In the genomic region with DNA sequence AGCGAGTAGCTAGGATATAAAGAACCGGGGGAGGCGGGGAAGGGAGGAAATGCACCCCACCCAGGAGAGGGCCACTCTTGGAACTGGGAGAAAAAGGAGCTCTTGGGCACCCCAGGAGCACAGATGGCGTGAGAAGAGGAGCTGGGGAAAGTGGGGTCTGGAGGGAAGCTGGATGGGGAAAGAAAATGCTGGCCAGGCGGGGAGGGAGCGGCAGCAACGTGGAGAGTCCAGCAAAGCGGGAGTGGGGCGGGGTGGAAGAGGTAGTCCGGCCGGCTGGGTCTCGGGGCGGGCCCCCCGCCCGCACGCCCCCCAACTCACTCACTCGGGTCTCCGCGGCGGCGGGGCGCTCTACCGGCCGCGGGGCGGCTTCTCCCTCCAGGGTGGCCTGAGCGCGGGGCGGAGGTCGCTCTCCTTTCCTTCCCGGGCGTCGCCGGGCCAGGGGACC, we compare ENCODE assay signal across 8 cellular contexts. TPM values are rescaled to one million over a fixed set of nuclear protein-coding genes. Genes with fewer than 3 reads are reported as not detected.
DNase-seq lines count a peak whose midpoint lies in the region; ATAC-seq and TF ChIP-seq lines count a peak whose summit lies in the region.

No MANE protein-coding gene starts in this region.

- H3K27ac ChIP-seq in gastroesophageal sphincter, result peak overlapping the region; percentile 98 to 100 (median 100)
- H3K27ac ChIP-seq in parathyroid adenoma, result peak overlapping the region; percentile 99

- peaks cover 14% of the 10 kb centered on the region for H3K79me2 ChIP-seq in parathyroid adenoma

- peaks cover 13% of the 10 kb centered on the region for H3K36me3 Mint-ChIP-seq in activated CD8-positive, alpha-beta memory T cell treated with anti-CD3 and anti-CD28 coated beads, Interleukin-2, amount 10 ng/mL, durations not matched to agents 7 days and 5 days
- peaks cover 16% of the 10 kb centered on the region for H3K36me3 Mint-ChIP-seq in activated CD4-positive, alpha-beta T cell treated with anti-CD3 and anti-CD28 coated beads, Interleukin-2, amount 10 ng/mL, durations not matched to agents 7 days and 5 days (ENCODE audit: low read depth)

- peak overlapping the region; percentile 96 for H3K27ac Mint-ChIP-seq in activated CD8-positive, alpha-beta memory T cell treated with anti-CD3 and anti-CD28 coated beads, Interleukin-2, amount 10 ng/mL, durations not matched to agents 7 days and 5 days
- peak overlapping the region; percentile 96 for H3K27ac Mint-ChIP-seq in activated CD4-positive, alpha-beta T cell treated with anti-CD3 and anti-CD28 coated beads, Interleukin-2, amount 10 ng/mL, durations not matched to agents 7 days and 5 days

- no peak for TF ChIP-seq POLR2A in gastroesophageal sphincter (IDR thresholded peaks at IDR 0.05)

- H3K9me3 Mint-ChIP-seq in activated CD8-positive, alpha-beta memory T cell treated with anti-CD3 and anti-CD28 coated beads, Interleukin-2, amount 10 ng/mL, durations not matched to agents 7 days and 5 days (ENCODE audit: low read depth), result no peaks in the 10 kb centered on the region
- no peaks in the 10 kb centered on the region for H3K9me3 Mint-ChIP-seq in activated CD4-positive, alpha-beta T cell treated with anti-CD3 and anti-CD28 coated beads, Interleukin-2, amount 10 ng/mL, durations not matched to agents 7 days and 5 days

- WGBS in gastroesophageal sphincter (ENCODE audit: low coverage in 1 of 2), 2 donors, result 0 to 10% methylated on average over 3 to 11 of the region's 34 CpGs

- no peaks in the 10 kb centered on the region for H3K27me3 ChIP-seq in gastroesophageal sphincter
- no peaks in the 10 kb centered on the region for H3K27me3 ChIP-seq in parathyroid adenoma (ENCODE audit: control insufficient read depth, insufficient read depth, low read length)

- TF ChIP-seq CTCF in gastroesophageal sphincter (IDR thresholded peaks at IDR 0.05) (no peak), parathyroid adenoma (IDR thresholded peaks at IDR 0.05) (no peak)

- peak overlapping the region; percentile 96 to 97 for H3K4me3 ChIP-seq in gastroesophageal sphincter
- H3K4me3 ChIP-seq in parathyroid adenoma (ENCODE audit: low read depth, low read length), result peak overlapping the region; percentile 96

- peak overlapping the region; percentile 96 for H3K4me3 Mint-ChIP-seq in activated CD8-positive, alpha-beta memory T cell treated with anti-CD3 and anti-CD28 coated beads, Interleukin-2, amount 10 ng/mL, durations not matched to agents 7 days and 5 days
- H3K4me3 Mint-ChIP-seq in activated CD4-positive, alpha-beta T cell treated with anti-CD3 and anti-CD28 coated beads, Interleukin-2, amount 10 ng/mL, durations not matched to agents 7 days and 5 days, result peak overlapping the region; percentile 82

- H3K9me3 ChIP-seq in gastroesophageal sphincter, result no peaks in the 10 kb centered on the region
- H3K9me3 ChIP-seq in parathyroid adenoma (ENCODE audit: control insufficient read depth, low read length), result no peaks in the 10 kb centered on the region

- H3K4me2 ChIP-seq in parathyroid adenoma (ENCODE audit: low read length), result peak overlapping the region; percentile 97

- H3K27me3 Mint-ChIP-seq in activated CD8-positive, alpha-beta memory T cell treated with anti-CD3 and anti-CD28 coated beads, Interleukin-2, amount 10 ng/mL, durations not matched to agents 7 days and 5 days, result no peaks in the 10 kb centered on the region
- no peaks in the 10 kb centered on the region for H3K27me3 Mint-ChIP-seq in activated CD4-positive, alpha-beta T cell treated with anti-CD3 and anti-CD28 coated beads, Interleukin-2, amount 10 ng/mL, durations not matched to agents 7 days and 5 days

- H3K9ac ChIP-seq in parathyroid adenoma, result peak overlapping the region; percentile 9

- H3K36me3 ChIP-seq in gastroesophageal sphincter (peaks cover 0 to 30% of the 10 kb centered on the region in 2 donors), parathyroid adenoma (ENCODE audit: control insufficient read depth, insufficient read depth, low read length) (no peaks in the 10 kb centered on the region)

- no peak for TF ChIP-seq EP300 in gastroesophageal sphincter (IDR thresholded peaks at IDR 0.05)

- no peak for ATAC-seq in activated CD8-positive, alpha-beta memory T cell treated with anti-CD3 and anti-CD28 coated beads, Interleukin-2, amount 10 ng/mL, durations not matched to agents 7 days and 5 days
- ATAC-seq in gastroesophageal sphincter (no peak), HG03280 (IDR thresholded peaks at IDR 0.05; ENCODE audit: unreplicated experiment) (no peak)

- CTCF ChIA-PET in activated CD8-positive, alpha-beta memory T cell treated with anti-CD3 and anti-CD28 coated beads, Interleukin-2, amount 10 ng/mL, durations not matched to agents 7 days and 5 days (lab: Charles Lee), result interaction anchor here (0.6 to 2.2 kb wide), 11 partner anchors 9 to 800 kb away, joined by 3 to 9 read pairs (median 3); a partner anchor contains a TSS
- CTCF ChIA-PET in activated CD4-positive, alpha-beta T cell treated with anti-CD3 and anti-CD28 coated beads, Interleukin-2, amount 10 ng/mL, durations not matched to agents 7 days and 5 days (lab: Charles Lee), result interaction anchor here (0.9 to 1.8 kb wide), 5 partner anchors 11 to 43 kb away, joined by 3 to 9 read pairs (median 4); a partner anchor contains a TSS

- H3K4me1 Mint-ChIP-seq in activated CD8-positive, alpha-beta memory T cell treated with anti-CD3 and anti-CD28 coated beads, Interleukin-2, amount 10 ng/mL, durations not matched to agents 7 days and 5 days, result peaks cover 26% of the 10 kb centered on the region
- H3K4me1 Mint-ChIP-seq in activated CD4-positive, alpha-beta T cell treated with anti-CD3 and anti-CD28 coated beads, Interleukin-2, amount 10 ng/mL, durations not matched to agents 7 days and 5 days, result peaks cover 27% of the 10 kb centered on the region

- POLR2A ChIA-PET in activated CD4-positive, alpha-beta T cell treated with anti-CD3 and anti-CD28 coated beads, Interleukin-2, amount 10 ng/mL, durations not matched to agents 7 days and 5 days (lab: Charles Lee), result interaction anchor here (0.6 to 2.6 kb wide), 2 partner anchors 20 to 22 kb away, joined by 4 to 10 read pairs; a partner anchor contains a TSS

- peak; percentile 51 for DNase-seq in activated CD8-positive, alpha-beta memory T cell treated with anti-CD3 and anti-CD28 coated beads, Interleukin-2, amount 10 ng/mL, durations not matched to agents 7 days and 5 days
- DNase-seq in activated CD8-positive, alpha-beta memory T cell treated with anti-CD3 and anti-CD28 coated beads, Interleukin-2, amount 50 U/mL, for 48 hours, result no peak
- DNase-seq in activated CD4-positive, alpha-beta T cell treated with anti-CD3 and anti-CD28 coated beads, Interleukin-2, amount 10 ng/mL, durations not matched to agents 7 days and 5 days, result peak; percentile 19
- DNase-seq in NCI-H2107 treated with DMSO at 0.1 percent for 48 hours (lab: John Stamatoyannopoulos, UW; ENCODE audit: unreplicated experiment) (no peak), MV-4-11 (lab: John Stamatoyannopoulos, UW) (no peak)

- H3K4me1 ChIP-seq in gastroesophageal sphincter (peaks cover 0 to 42% (median 17%) of the 10 kb centered on the region in 3 donors), parathyroid adenoma (peaks cover 4% of the 10 kb centered on the region)

- H2AFZ ChIP-seq in parathyroid adenoma, result peak overlapping the region; percentile 2

RNA-seq across cellular contexts. Expression of a gene that starts 0.5 kb away (rescaled TPM):
- 10 to 100 TPM; 38.8 to 45.1 TPM for total RNA-seq in activated CD8-positive, alpha-beta memory T cell treated with anti-CD3 and anti-CD28 coated beads, Interleukin-2, amount 10 ng/mL, durations not matched to agents 7 days and 5 days
- total RNA-seq in activated CD4-positive, alpha-beta T cell treated with anti-CD3 and anti-CD28 coated beads, Interleukin-2, amount 10 ng/mL, durations not matched to agents 7 days and 5 days, result 10 to 100 TPM; 31.4 to 35.1 TPM
- total RNA-seq in gastroesophageal sphincter, result 100 to 1,000 TPM in 1 of 4 donors, 10 to 100 TPM in 3; 59.3 to 163 (median 84.1) TPM

RNA-seq across cellular contexts. Expression of a gene that starts 22.4 kb away (rescaled TPM):
- total RNA-seq in activated CD8-positive, alpha-beta memory T cell treated with anti-CD3 and anti-CD28 coated beads, Interleukin-2, amount 10 ng/mL, durations not matched to agents 7 days and 5 days, result 10 to 100 TPM; 54.5 to 75.0 TPM
- total RNA-seq in activated CD4-positive, alpha-beta T cell treated with anti-CD3 and anti-CD28 coated beads, Interleukin-2, amount 10 ng/mL, durations not matched to agents 7 days and 5 days, result 10 to 100 TPM; 63.6 to 64.8 TPM
- total RNA-seq in gastroesophageal sphincter, result 10 to 100 TPM; 26.7 to 44.5 (median 39.2) TPM

RNA-seq across cellular contexts. Expression of a gene that starts 22.8 kb away (rescaled TPM):
- total RNA-seq in activated CD8-positive, alpha-beta memory T cell treated with anti-CD3 and anti-CD28 coated beads, Interleukin-2, amount 10 ng/mL, durations not matched to agents 7 days and 5 days, result 10 to 100 TPM; 90.0 to 93.3 TPM
- 10 to 100 TPM; 73.4 to 77.9 TPM for total RNA-seq in activated CD4-positive, alpha-beta T cell treated with anti-CD3 and anti-CD28 coated beads, Interleukin-2, amount 10 ng/mL, durations not matched to agents 7 days and 5 days
- 100 to 1,000 TPM; 115 to 227 (median 132) TPM for total RNA-seq in gastroesophageal sphincter

Comparison
In these comparisons a context has a peak if more than half of its experiments do, and no peak if none do; other contexts are left out.
1. DNase-seq: peak in activated CD8-positive, alpha-beta memory T cell treated with anti-CD3 and anti-CD28 coated beads, Interleukin-2, amount 10 ng/mL, durations not matched to agents 7 days and 5 days (single experiment) and activated CD4-positive, alpha-beta T cell treated with anti-CD3 and anti-CD28 coated beads, Interleukin-2, amount 10 ng/mL, durations not matched to agents 7 days and 5 days (single experiment); none in activated CD8-positive, alpha-beta memory T cell treated with anti-CD3 and anti-CD28 coated beads, Interleukin-2, amount 50 U/mL, for 48 hours (single experiment), NCI-H2107 treated with DMSO at 0.1 percent for 48 hours (single experiment) and MV-4-11 (single experiment).